ENCODE assay signal across 8 cellular contexts in genomic region chr6:57317060-57317943, GRCh38. TPM values are rescaled to one million over a fixed set of nuclear protein-coding genes. Genes with fewer than 3 reads are reported as not detected.
DNase-seq lines count a peak whose midpoint lies in the region; ATAC-seq, FAIRE-seq and TF ChIP-seq lines count a peak whose summit lies in the region.

TSS of gene PRIM2 (plus strand) at chr6:57317630. CDS start at chr6:57318446, 816 bp downstream.

- H3K36me3 ChIP-seq in astrocyte (ENCODE audit: insufficient read depth, low read length) (peaks cover 23% of the 10 kb centered on the region), uterus (no peaks in the 10 kb centered on the region)

- H3K4me3 Mint-ChIP-seq in astrocyte (ENCODE audit: unreplicated experiment): peak within 1 kb of the TSS; percentile 97

- H3K27ac Mint-ChIP-seq in astrocyte (ENCODE audit: unreplicated experiment): peak within 1 kb of the TSS; percentile 70

- intact Hi-C loops in uterus (cut with DNase I; ENCODE audit: low total_unique reads): loop anchor here (10.0 kb wide), 1 partner anchor 143 kb away; the partner anchor contains the start of gene BAG2

- peaks cover 32% of the 10 kb centered on the region for H3K4me1 ChIP-seq in astrocyte (ENCODE audit: insufficient read depth, low read length)
- H3K4me1 ChIP-seq in uterus: no peaks in the 10 kb centered on the region

- TF ChIP-seq POLR2A in GM18505 (IDR thresholded peaks at IDR 0.05; ENCODE audit: borderline replicate concordance, extremely low read depth, insufficient read depth, insufficient read length) (peak; percentile 76), uterus (IDR thresholded peaks at IDR 0.05) (peak; percentile 38 to 64)

- no peaks in the 10 kb centered on the region for H3K9me3 Mint-ChIP-seq in astrocyte (ENCODE audit: unreplicated experiment)

- peak within 1 kb of the TSS; percentile 90 for H3K9ac ChIP-seq in astrocyte (ENCODE audit: low read length)

- DNase-seq in NCI-H187 treated with DMSO at 0.1 percent for 48 hours (lab: John Stamatoyannopoulos, UW) (peak; percentile 64), T-helper 22 cell (ENCODE audit: low read depth) (peak; percentile 69), astrocyte (ENCODE audit: low read depth) (peak; percentile 70), hepatic stellate cell (ENCODE audit: low spot score) (peak; percentile 84), putamen (ENCODE audit: low spot score) (peak; percentile 90), uterus (peak; percentile 79 to 85)

- H3K27me3 ChIP-seq in astrocyte (ENCODE audit: insufficient read depth, low read length) (no peaks in the 10 kb centered on the region), uterus (no peaks in the 10 kb centered on the region)

- peak within 1 kb of the TSS; percentile 96 for H3K4me2 ChIP-seq in astrocyte (ENCODE audit: low read length)

- H3K9me3 ChIP-seq in astrocyte (ENCODE audit: insufficient read depth, low read depth, low read length) (no peaks in the 10 kb centered on the region), uterus (no peaks in the 10 kb centered on the region)

- no peaks in the 10 kb centered on the region for H3K27me3 Mint-ChIP-seq in astrocyte (ENCODE audit: low read depth, unreplicated experiment)

- peak within 1 kb of the TSS; percentile 91 for H3K4me3 ChIP-seq in astrocyte (ENCODE audit: insufficient read depth, low read depth, low read length)
- peak within 1 kb of the TSS; percentile 53 to 62 for H3K4me3 ChIP-seq in uterus

- peaks cover 36% of the 10 kb centered on the region for H3K79me2 ChIP-seq in astrocyte (ENCODE audit: insufficient read depth, low read length)

- H3K27ac ChIP-seq in astrocyte (ENCODE audit: low read depth, low read length): peak within 1 kb of the TSS; percentile 71
- H3K27ac ChIP-seq in uterus: peak within 1 kb of the TSS; percentile 89

- FAIRE-seq in astrocyte (lab: Jason Lieb, UNC): peak; percentile 77

- peaks cover 27% of the 10 kb centered on the region for H3K4me1 Mint-ChIP-seq in astrocyte (ENCODE audit: low read depth, unreplicated experiment)

- H3K36me3 Mint-ChIP-seq in astrocyte (ENCODE audit: low read depth, unreplicated experiment): peaks cover 3% of the 10 kb centered on the region

- no peaks in the 10 kb centered on the region for H4K20me1 ChIP-seq in astrocyte (ENCODE audit: insufficient read depth, low read length)

- TF ChIP-seq CTCF in astrocyte (IDR thresholded peaks at IDR 0.05; ENCODE audit: insufficient read depth, low read depth, low read length) (no peak), uterus (IDR thresholded peaks at IDR 0.05) (peak in 2 of 4 experiments; percentile 30 to 32)

- ATAC-seq in GM18505 (IDR thresholded peaks at IDR 0.05; ENCODE audit: unreplicated experiment): peak; percentile 88
- peak; percentile 86 for ATAC-seq in HG02943 (IDR thresholded peaks at IDR 0.05; ENCODE audit: low read depth, unreplicated experiment)

- peak within 1 kb of the TSS; percentile 83 for H2AFZ ChIP-seq in astrocyte (ENCODE audit: low read depth, low read length)

RNA-seq across cellular contexts. Expression of gene PRIM2, which starts in this region (rescaled TPM):
- total RNA-seq in astrocyte (11.9 TPM in 2 replicates), uterus (10 to 100 TPM in 3 of 4 donors, 1 to 10 TPM in 1; 2.4 to 46.9 (median 23.1) TPM)

Comparison
In these comparisons a context has a peak if more than half of its experiments do, and no peak if none do; other contexts are left out.
1. Peak in every context shown above with its lines: DNase-seq, ATAC-seq, H3K4me3 ChIP-seq and H3K27ac ChIP-seq.